22 cellular contexts compared by ENCODE assay signal in the genomic region with DNA sequence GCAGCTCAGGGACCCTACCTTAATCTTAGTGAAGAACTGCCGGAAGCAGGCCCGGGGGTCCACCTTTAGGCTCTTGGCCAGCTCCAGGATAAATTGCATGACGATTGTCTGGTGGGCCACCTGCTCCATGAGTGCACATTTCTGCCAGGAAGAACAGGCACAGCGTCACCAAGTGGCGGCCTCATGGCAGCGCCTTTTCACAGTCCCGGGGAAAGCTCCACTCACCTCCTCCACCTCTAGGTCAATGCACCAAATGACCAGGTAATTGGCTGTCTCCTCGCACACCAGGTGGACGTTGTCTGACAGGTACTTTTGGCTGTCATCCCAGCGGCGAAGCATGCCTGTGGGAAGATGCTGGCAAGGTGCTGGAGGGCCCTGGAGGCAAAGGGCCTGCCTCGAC.
"Had no signal": no experiment of that assay in that cellular context is flagged by ENCODE, and none has a peak within 500 bp of the region (broad histone marks: within the 10 kb centered on the region; RNA-seq: fewer than 3 reads in every experiment).

No MANE protein-coding gene starts in this region.

- H3K4me3 ChIP-seq: gastrocnemius medialis, heart right ventricle, left ventricle myocardium inferior, lung, spleen, tibial artery had no signal

- DNase-seq: cortex of kidney; dorsolateral prefrontal cortex; effector CD8-positive, alpha-beta T cell; gastrocnemius medialis; heart right ventricle; hypothalamus; left ventricle myocardium inferior; mesenchymal stem cell; naive B cell; posterior cingulate gyrus; spleen; stimulated activated CD4-positive, alpha-beta T cell treated with anti-CD3 and anti-CD28 coated beads, Interleukin-15, amount 100 ng/mL, for 24 hours; stimulated activated CD4-positive, alpha-beta T cell treated with anti-CD3 and anti-CD28 coated beads, Interleukin-1b, Interleukin-23, amount 100 ng/mL, for 48 hours; stimulated activated CD4-positive, alpha-beta T cell treated with anti-CD3 and anti-CD28 coated beads, Interleukin-4, amount 100 ng/mL, for 24 hours; tibial artery had no signal

- ATAC-seq: esophagus mucosa, gastrocnemius medialis, heart right ventricle, sciatic nerve had no signal

- H3K4me1 Mint-ChIP-seq: nephron had no signal

- H3K9me3 ChIP-seq: gastrocnemius medialis, heart right ventricle, left ventricle myocardium inferior, neutrophil, spleen, tibial artery had no signal

- H3K4me3 Mint-ChIP-seq: nephron; stimulated activated memory B cell treated with anti-CD40 and anti-IgM and Interleukin-4, amounts not matched to agents 10 μg/mL and 1 μg/mL and 100 μg/mL, for 72 hours; stimulated activated naive CD8-positive, alpha-beta T cell treated with anti-CD3 and anti-CD28 coated beads, Interleukin-15, Interleukin-2, amounts not matched to agents 100 ng/mL and 50 ng/mL, for 24 hours had no signal

- H3K27ac ChIP-seq: gastrocnemius medialis, heart right ventricle, left ventricle myocardium inferior, neutrophil, spleen, tibial artery had no signal

- H3K27me3 Mint-ChIP-seq: naive B cell; stimulated activated memory B cell treated with anti-CD40 and anti-IgM and Interleukin-4, amounts not matched to agents 10 μg/mL and 1 μg/mL and 100 μg/mL, for 72 hours; stimulated activated naive CD8-positive, alpha-beta T cell treated with anti-CD3 and anti-CD28 coated beads, Interleukin-15, Interleukin-2, amounts not matched to agents 100 ng/mL and 50 ng/mL, for 24 hours had no signal

- H3K9me3 Mint-ChIP-seq: naive B cell; nephron; stimulated activated memory B cell treated with anti-CD40 and anti-IgM and Interleukin-4, amounts not matched to agents 10 μg/mL and 1 μg/mL and 100 μg/mL, for 72 hours; stimulated activated naive CD8-positive, alpha-beta T cell treated with anti-CD3 and anti-CD28 coated beads, Interleukin-15, Interleukin-2, amounts not matched to agents 100 ng/mL and 50 ng/mL, for 24 hours had no signal

- H3K27me3 ChIP-seq: dorsolateral prefrontal cortex, gastrocnemius medialis, heart right ventricle, neutrophil, spleen, tibial artery had no signal

- H3K27ac Mint-ChIP-seq: nephron; stimulated activated memory B cell treated with anti-CD40 and anti-IgM and Interleukin-4, amounts not matched to agents 10 μg/mL and 1 μg/mL and 100 μg/mL, for 72 hours; stimulated activated naive CD8-positive, alpha-beta T cell treated with anti-CD3 and anti-CD28 coated beads, Interleukin-15, Interleukin-2, amounts not matched to agents 100 ng/mL and 50 ng/mL, for 24 hours had no signal
